Comparison of ENCODE assay signal across 1 cellular context in genomic region chr5:10832421-10832820, GRCh38.
TF ChIP-seq lines count a peak whose summit lies in the region.

No MANE protein-coding gene starts in this region.

TF ChIP-seq in IMR-90, 13 proteins besides CTCF, POLR2A, EP300 and RAD21:
- TF ChIP-seq CEBPB (IDR thresholded peaks at IDR 0.05; ENCODE audit: low read depth, low read length) (no peak), RCOR1 (IDR thresholded peaks at IDR 0.05; ENCODE audit: insufficient replicate concordance, low read length) (no peak)
TF ChIP-seq in IMR-90: peak in this region for 0.
